In genomic region chr7:30504347-30505173, GRCh38 we compare ENCODE assay signal across 8 cellular contexts.
DNase-seq lines count a peak whose midpoint lies in the region; ATAC-seq and TF ChIP-seq lines count a peak whose summit lies in the region.

A gene with protein sequence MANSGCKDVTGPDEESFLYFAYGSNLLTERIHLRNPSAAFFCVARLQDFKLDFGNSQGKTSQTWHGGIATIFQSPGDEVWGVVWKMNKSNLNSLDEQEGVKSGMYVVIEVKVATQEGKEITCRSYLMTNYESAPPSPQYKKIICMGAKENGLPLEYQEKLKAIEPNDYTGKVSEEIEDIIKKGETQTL (minus strand): TSS chr7:30504829. CDS start chr7:30504709, 120 bp downstream.

- peak; percentile 94 for DNase-seq in AG09309 (ENCODE audit: low read depth)
- peak; percentile 96 for DNase-seq in NCI-H345 treated with DMSO at 0.1 percent for 48 hours (lab: John Stamatoyannopoulos, UW; ENCODE audit: unreplicated experiment)
- peak; percentile 91 to 93 (median 92) for DNase-seq in activated CD4-positive, CD25-positive, alpha-beta regulatory T cell (lab: John Stamatoyannopoulos, UW)
- peak; percentile 95 for DNase-seq in central memory CD4-positive, alpha-beta T cell
- peak; percentile 98 for DNase-seq in inferior parietal cortex (ENCODE audit: extremely low spot score)
- DNase-seq in stimulated activated CD4-positive, alpha-beta T cell treated with anti-CD3 and anti-CD28 coated beads, Interleukin-12 subunit alpha, Interleukin-12 subunit beta, amount 100 ng/mL, for 24 hours (ENCODE audit: low read depth in 2 of 2): peak; percentile 95

- H3K4me3 ChIP-seq in AG09309 (ENCODE audit: control insufficient read depth, low read depth, low read length): peak within 1 kb of the TSS; percentile 91

- TF ChIP-seq CTCF in AG09309 (IDR thresholded peaks at IDR 0.05; ENCODE audit: control insufficient read depth, insufficient read depth, low read depth, low read length, missing control alignments): no peak

- ATAC-seq in GM19023 (IDR thresholded peaks at IDR 0.05; ENCODE audit: unreplicated experiment) (peak; percentile 97), HG03280 (IDR thresholded peaks at IDR 0.05; ENCODE audit: unreplicated experiment) (peak; percentile 99)

Comparison
In these comparisons a context has a peak if more than half of its experiments do, and no peak if none do; other contexts are left out.
1. Peak in every context shown above with its lines: DNase-seq, ATAC-seq and H3K4me3 ChIP-seq.